12 cellular contexts compared by ENCODE assay signal in genomic region chr2:176085120-176085788, GRCh38. TPM values are rescaled to one million over a fixed set of nuclear protein-coding genes. Genes with fewer than 3 reads are reported as not detected.
A peak's percentile ranks its signal among the peaks of the same experiment; 100 is the strongest.
DNase-seq lines count a peak whose midpoint lies in the region; ATAC-seq and TF ChIP-seq lines count a peak whose summit lies in the region.
"Had no signal": no experiment of that assay in that cellular context is flagged by ENCODE, and none has a peak within 500 bp of the region (broad histone marks: within the 10 kb centered on the region; RNA-seq: fewer than 3 reads in every experiment).

No MANE protein-coding gene starts in this region.

- H3K9me3 Mint-ChIP-seq in CD4-positive, CD25-positive, alpha-beta regulatory T cell, result peaks cover 0 to 42% (median 0%) of the 10 kb centered on the region in 7 donors
- no peaks in the 10 kb centered on the region for H3K9me3 Mint-ChIP-seq in Caco-2 (ENCODE audit: unreplicated experiment)
- H3K9me3 Mint-ChIP-seq in WTC11, result no peaks in the 10 kb centered on the region
- peaks cover 11% of the 10 kb centered on the region for H3K9me3 Mint-ChIP-seq in nephron progenitor cell
- H3K9me3 Mint-ChIP-seq: effector memory CD8-positive, alpha-beta T cell had no signal

- H3K27me3 Mint-ChIP-seq in CD4-positive, CD25-positive, alpha-beta regulatory T cell, result peaks cover 96% of the 10 kb centered on the region
- H3K27me3 Mint-ChIP-seq in Caco-2 (ENCODE audit: insufficient read depth, unreplicated experiment) (peaks cover 54% of the 10 kb centered on the region), WTC11 (ENCODE audit: low read depth) (peaks cover 100% of the 10 kb centered on the region), nephron progenitor cell (ENCODE audit: low read depth, poor library complexity) (peaks cover 100% of the 10 kb centered on the region)

- DNase-seq in CD4-positive, CD25-positive, alpha-beta regulatory T cell, result no peak
- DNase-seq in Caco-2 (no peak), WTC11 (ENCODE audit: low spot score) (peak; percentile 57), nephron progenitor cell (no peak), NCI-H2081 treated with DMSO at 0.1 percent for 48 hours (lab: John Stamatoyannopoulos, UW) (no peak)
- DNase-seq: Calu3; effector memory CD8-positive, alpha-beta T cell; NCI-H226 had no signal

- intact Hi-C loops in Caco-2 (cut with micrococcal nuclease; ENCODE audit: unreplicated experiment), result loop anchor here (2.0 to 10.0 kb wide), 2 partner anchors 120 to 200 kb away; no protein-coding TSS in a partner anchor

- peaks cover 7% of the 10 kb centered on the region for H3K36me3 Mint-ChIP-seq in CD4-positive, CD25-positive, alpha-beta regulatory T cell
- H3K36me3 Mint-ChIP-seq in Caco-2 (ENCODE audit: insufficient read depth, unreplicated experiment), result peaks cover 5% of the 10 kb centered on the region
- peaks cover 5% of the 10 kb centered on the region; the same call in 1 of the 2 replicates for H3K36me3 Mint-ChIP-seq in WTC11
- no peaks in the 10 kb centered on the region for H3K36me3 Mint-ChIP-seq in nephron progenitor cell (ENCODE audit: low read depth)

- no peaks in the 10 kb centered on the region for H3K36me3 ChIP-seq in CD4-positive, CD25-positive, alpha-beta regulatory T cell (ENCODE audit: control insufficient read depth, insufficient read depth, low read length)
- no peaks in the 10 kb centered on the region for H3K36me3 ChIP-seq in Caco-2 (ENCODE audit: control insufficient read depth, insufficient read depth, low read length)

- peaks cover 63% of the 10 kb centered on the region for H3K27me3 ChIP-seq in CD4-positive, CD25-positive, alpha-beta regulatory T cell (ENCODE audit: control insufficient read depth, insufficient read depth, low read length)
- peaks cover 20% of the 10 kb centered on the region for H3K27me3 ChIP-seq in Caco-2 (replicated peaks; ENCODE audit: control insufficient read depth, insufficient read depth, low read length)

- peaks cover 11 to 76% of the 10 kb centered on the region in 2 experiments for H3K9me3 ChIP-seq in CD4-positive, CD25-positive, alpha-beta regulatory T cell (ENCODE audit: control insufficient read depth in 2 of 2, low read length in 2 of 2)
- H3K9me3 ChIP-seq in Caco-2, result peaks cover 15% of the 10 kb centered on the region

- POLR2A ChIA-PET in Caco-2 (lab: Charles Lee) (no interaction called here), WTC11 (lab: Charles Lee) (interaction anchor here (0.7 kb wide), 1 partner anchor 18 kb away, joined by 3 read pairs; no protein-coding TSS in a partner anchor)

- H3K27ac Mint-ChIP-seq in CD4-positive, CD25-positive, alpha-beta regulatory T cell, result peak overlapping the region in 2 of 3 donors; percentile 69 to 81
- no peak overlapping the region for H3K27ac Mint-ChIP-seq in Caco-2 (ENCODE audit: unreplicated experiment)
- no peak overlapping the region for H3K27ac Mint-ChIP-seq in WTC11
- no peak overlapping the region for H3K27ac Mint-ChIP-seq in nephron progenitor cell

- no peak overlapping the region for H3K4me3 ChIP-seq in CD4-positive, CD25-positive, alpha-beta regulatory T cell (ENCODE audit: low read depth, low read length)
- H3K4me3 ChIP-seq in Caco-2 (ENCODE audit: low read depth, low read length), result peak overlapping the region; percentile 22

- no peak for TF ChIP-seq CTCF in Caco-2 (IDR thresholded peaks at IDR 0.05; ENCODE audit: insufficient read depth in 1 of 2, low read depth in 1 of 2, low read length in 1 of 2, severe bottlenecking in 1 of 2, unreplicated experiment in 1 of 2)
- no peak for TF ChIP-seq CTCF in WTC11 (IDR thresholded peaks at IDR 0.05)
- no peak for TF ChIP-seq CTCF in nephron progenitor cell (IDR thresholded peaks at IDR 0.05)

- no peak overlapping the region for H3K27ac ChIP-seq in CD4-positive, CD25-positive, alpha-beta regulatory T cell (ENCODE audit: insufficient read depth, low read length, poor library complexity, severe bottlenecking)
- H3K27ac ChIP-seq: RWPE1 had no signal

- no TSS peak for BruUV-seq in Caco-2 (replicated peaks; lab: Mats Ljungman, UMichigan)

- ATAC-seq in CD4-positive, CD25-positive, alpha-beta regulatory T cell (ENCODE audit: low read depth in 2 of 2), result no peak
- peak; percentile 4; the same call in 1 of the 2 replicates for ATAC-seq in WTC11
- ATAC-seq in GM18861 (IDR thresholded peaks at IDR 0.05; ENCODE audit: unreplicated experiment), result no peak
- no peak for ATAC-seq in GM21717 (IDR thresholded peaks at IDR 0.05; ENCODE audit: unreplicated experiment)
- ATAC-seq: effector memory CD8-positive, alpha-beta T cell had no signal

- H3K4me1 ChIP-seq in CD4-positive, CD25-positive, alpha-beta regulatory T cell (ENCODE audit: control insufficient read depth, insufficient read depth, low read length, poor library complexity, severe bottlenecking), result peaks cover 4% of the 10 kb centered on the region
- peaks cover 15% of the 10 kb centered on the region; the same call in 1 of the 2 replicates for H3K4me1 ChIP-seq in Caco-2

- CTCF ChIA-PET in Caco-2 (lab: Charles Lee), result interaction anchor here (0.7 to 1.2 kb wide), 3 partner anchors 222 to 775 kb away, joined by 3 to 6 read pairs (median 3); no protein-coding TSS in a partner anchor
- CTCF ChIA-PET in WTC11 (lab: Charles Lee), result interaction anchor here (0.8 to 1.6 kb wide), 11 partner anchors 9 to 834 kb away, joined by 3 to 27 read pairs (median 3); no protein-coding TSS in a partner anchor

- peak overlapping the region; percentile 8 to 82 (median 74) for H3K4me3 Mint-ChIP-seq in CD4-positive, CD25-positive, alpha-beta regulatory T cell
- peak overlapping the region; percentile 64 for H3K4me3 Mint-ChIP-seq in Caco-2 (ENCODE audit: unreplicated experiment)
- peak overlapping the region; percentile 53 for H3K4me3 Mint-ChIP-seq in WTC11
- peak overlapping the region; percentile 43 for H3K4me3 Mint-ChIP-seq in nephron progenitor cell

- H3K4me1 Mint-ChIP-seq in CD4-positive, CD25-positive, alpha-beta regulatory T cell, result peaks cover 6 to 19% (median 8%) of the 10 kb centered on the region in 4 donors
- H3K4me1 Mint-ChIP-seq in Caco-2 (ENCODE audit: low read depth, unreplicated experiment) (peaks cover 12% of the 10 kb centered on the region), WTC11 (peaks cover 49% of the 10 kb centered on the region), nephron progenitor cell (peaks cover 24% of the 10 kb centered on the region)

TF ChIP-seq in WTC11, 78 proteins besides CTCF, POLR2A, EP300 and RAD21:
- TF ChIP-seq E2F4 (CRISPR knock-in tag; IDR thresholded peaks at IDR 0.05; ENCODE audit: borderline replicate concordance, low read depth) (no peak), ETV6 (CRISPR knock-in tag; IDR thresholded peaks at IDR 0.05) (no peak)
TF ChIP-seq in WTC11: peak in this region for 0.

RNA-seq across cellular contexts. Expression of gene EVX2, which starts 1.5 kb away (rescaled TPM):
- total RNA-seq in CD4-positive, CD25-positive, alpha-beta regulatory T cell, result not detected
- polyA plus RNA-seq in CD4-positive, CD25-positive, alpha-beta regulatory T cell, result not detected
- total RNA-seq in Caco-2 (2022), result 0.07 TPM in 1 of 2 replicates, not detected in the other
- 0.05 TPM in 1 of 3 replicates, not detected in the others for total RNA-seq in WTC11 (2021)
- total RNA-seq: Calu3, M059J had no signal

RNA-seq across cellular contexts. Expression of gene HOXD13, which starts 7.3 kb away (rescaled TPM):
- not detected for total RNA-seq in CD4-positive, CD25-positive, alpha-beta regulatory T cell
- not detected for polyA plus RNA-seq in CD4-positive, CD25-positive, alpha-beta regulatory T cell
- not detected in 2 replicates for total RNA-seq in Caco-2 (2022)
- total RNA-seq in WTC11 (2021), result not detected in 3 replicates
- total RNA-seq: Calu3 had no signal

RNA-seq across cellular contexts. Expression of gene HOXD12, which starts 14.3 kb away (rescaled TPM):
- not detected for total RNA-seq in CD4-positive, CD25-positive, alpha-beta regulatory T cell
- not detected for polyA plus RNA-seq in CD4-positive, CD25-positive, alpha-beta regulatory T cell
- total RNA-seq in Caco-2 (2022) (not detected in 2 replicates), WTC11 (2021) (0.17 TPM in 1 of 3 replicates, not detected in the others)
- total RNA-seq: Calu3 had no signal

RNA-seq across cellular contexts. Expression of gene HOXD11, which starts 21.8 kb away (rescaled TPM):
- not detected for total RNA-seq in CD4-positive, CD25-positive, alpha-beta regulatory T cell
- polyA plus RNA-seq in CD4-positive, CD25-positive, alpha-beta regulatory T cell, result not detected
- total RNA-seq in Caco-2 (2022), result not detected in 2 replicates
- not detected in 3 replicates for total RNA-seq in WTC11 (2021)
- total RNA-seq: Calu3 had no signal

RNA-seq across cellular contexts. Expression of gene HOXD10, which starts 31.3 kb away (rescaled TPM):
- total RNA-seq in CD4-positive, CD25-positive, alpha-beta regulatory T cell, result not detected
- polyA plus RNA-seq in CD4-positive, CD25-positive, alpha-beta regulatory T cell, result not detected
- not detected in 2 replicates for total RNA-seq in Caco-2 (2022)
- not detected in 3 replicates for total RNA-seq in WTC11 (2021)
- total RNA-seq: Calu3 had no signal

Comparison
In these comparisons a context has a peak if more than half of its experiments do, and no peak if none do; other contexts are left out.
1. H3K27ac Mint-ChIP-seq: peak in CD4-positive, CD25-positive, alpha-beta regulatory T cell (2 of 3); none in Caco-2 (single experiment), WTC11 (single experiment) and nephron progenitor cell (single experiment).
2. Peak in every context shown above with its lines, with median percentiles within 50 percentile points of each other: H3K4me3 Mint-ChIP-seq.